12 cellular contexts compared by ENCODE assay signal in genomic region chr10:59079386-59080226, GRCh38.
A peak's percentile ranks its signal among the peaks of the same experiment; 100 is the strongest.
DNase-seq lines count a peak whose midpoint lies in the region; TF ChIP-seq lines count a peak whose summit lies in the region.
"Had no signal": no experiment of that assay in that cellular context is flagged by ENCODE, and none has a peak within 500 bp of the region (broad histone marks: within the 10 kb centered on the region; RNA-seq: fewer than 3 reads in every experiment).

No MANE protein-coding gene starts in this region.

- no peak overlapping the region for H3K9ac ChIP-seq in neuronal stem cell (ENCODE audit: low read depth, low read length, poor library complexity)

- no peak overlapping the region for H4K91ac ChIP-seq in neuronal stem cell (ENCODE audit: low read depth, low read length, poor library complexity)

- no peak overlapping the region for H2AFZ ChIP-seq in neuronal stem cell (ENCODE audit: low read length)

- TF ChIP-seq CTCF in AG09319 (IDR thresholded peaks at IDR 0.05; ENCODE audit: low read depth, low read length) (no peak), epithelial cell of esophagus (IDR thresholded peaks at IDR 0.05; ENCODE audit: insufficient read depth, low read depth, low read length, missing control alignments) (no peak), nephron (IDR thresholded peaks at IDR 0.05; ENCODE audit: unreplicated experiment in 3 of 3) (no peak), GM20000 (IDR thresholded peaks at IDR 0.05; ENCODE audit: extremely low read depth, missing control alignments) (no peak)

- no peak overlapping the region for H2BK5ac ChIP-seq in neuronal stem cell (ENCODE audit: low read length)

- no peaks in the 10 kb centered on the region for H3K36me3 Mint-ChIP-seq in nephron (ENCODE audit: low read depth)

- H3K4me1 Mint-ChIP-seq in nephron = peaks cover 38% of the 10 kb centered on the region

- no peak overlapping the region for H3K27ac ChIP-seq in neuronal stem cell (replicated peaks; ENCODE audit: low read length)
- H3K27ac ChIP-seq: epithelial cell of prostate, prostate gland had no signal

- DNase-seq in AG09319 (ENCODE audit: extremely low read depth, low read depth) = peak; percentile 72
- peak; percentile 18 for DNase-seq in NCI-H2196 treated with DMSO at 0.1 percent for 48 hours (lab: John Stamatoyannopoulos, UW; ENCODE audit: unreplicated experiment)
- DNase-seq in epithelial cell of esophagus (ENCODE audit: low read depth) = peak; percentile 51
- DNase-seq in neuronal stem cell (ENCODE audit: low spot score) = no peak
- DNase-seq in head of caudate nucleus = no peak
- DNase-seq in GM20000 (ENCODE audit: low spot score) = no peak
- DNase-seq in RPMI8226 = no peak
- DNase-seq: activated CD8-positive, alpha-beta memory T cell treated with anti-CD3 and anti-CD28 coated beads, Interleukin-2, amount 50 U/mL, for 4 hours; COR-L47 had no signal

- no peak overlapping the region for H3K4me3 Mint-ChIP-seq in nephron

- no peaks in the 10 kb centered on the region for H3K36me3 ChIP-seq in neuronal stem cell (replicated peaks in 1 of 2; ENCODE audit: control insufficient read depth in 2 of 2, insufficient read depth in 2 of 2, low read length in 2 of 2)
- H3K36me3 ChIP-seq: prostate gland had no signal

- H2BK120ac ChIP-seq in neuronal stem cell (ENCODE audit: low read depth, low read length) = no peak overlapping the region

- no peak overlapping the region for H3K4me2 ChIP-seq in neuronal stem cell (ENCODE audit: insufficient read depth, low read length, poor library complexity, severe bottlenecking)

- no peaks in the 10 kb centered on the region for H3K27me3 ChIP-seq in neuronal stem cell (ENCODE audit: control insufficient read depth in 3 of 3, insufficient read depth in 3 of 3, low read depth in 1 of 3, low read length in 3 of 3)

- no peaks in the 10 kb centered on the region for H3K79me1 ChIP-seq in neuronal stem cell (ENCODE audit: low read depth, low read length)

- peak overlapping the region; percentile 78 to 92 (median 90) for H3K27ac Mint-ChIP-seq in nephron

- H3K4me3 ChIP-seq in epithelial cell of esophagus (ENCODE audit: low read length) (no peak overlapping the region), neuronal stem cell (ENCODE audit: low read length in 2 of 2) (no peak overlapping the region)
- H3K4me3 ChIP-seq: prostate gland had no signal

- H3K9me3 ChIP-seq in neuronal stem cell (replicated peaks in 1 of 2; ENCODE audit: control insufficient read depth in 2 of 2, insufficient read depth in 1 of 2, low read depth in 1 of 2, low read length in 2 of 2) = no peaks in the 10 kb centered on the region
- H3K9me3 ChIP-seq: prostate gland had no signal

- no peak overlapping the region for H3K14ac ChIP-seq in neuronal stem cell (ENCODE audit: low read length)

- no peak overlapping the region for H2AK5ac ChIP-seq in neuronal stem cell (ENCODE audit: low read depth, low read length)

- H3K4ac ChIP-seq in neuronal stem cell (ENCODE audit: low read length) = no peak overlapping the region

- no peak overlapping the region for H4K8ac ChIP-seq in neuronal stem cell (ENCODE audit: low read depth, low read length)

- no peak overlapping the region for H3K18ac ChIP-seq in neuronal stem cell (ENCODE audit: low read length)

- H3K9me3 Mint-ChIP-seq in nephron = no peaks in the 10 kb centered on the region

- H2BK15ac ChIP-seq in neuronal stem cell (ENCODE audit: low read length) = no peak overlapping the region

- no peak overlapping the region for H3K23ac ChIP-seq in neuronal stem cell (ENCODE audit: low read depth, low read length, poor library complexity)

- H3K4me1 ChIP-seq in neuronal stem cell (ENCODE audit: control insufficient read depth in 2 of 2, insufficient read depth in 1 of 2, low read depth in 1 of 2, low read length in 2 of 2) = no peaks in the 10 kb centered on the region
- H3K4me1 ChIP-seq: prostate gland had no signal

- intact Hi-C loops in head of caudate nucleus (cut with DNase I) = no loop called here

- WGBS in neuronal stem cell (ENCODE audit: extremely low coverage in 2 of 2, insufficient read length in 2 of 2, insufficient replicate concordance in 1 of 2), 2 donors = no CpG with 5 or more reads among the region's 4 CpGs

- no peaks in the 10 kb centered on the region for H3K27me3 Mint-ChIP-seq in nephron (ENCODE audit: low read depth)

- H2BK12ac ChIP-seq in neuronal stem cell (ENCODE audit: low read length) = no peak overlapping the region

Comparison
In these comparisons a context has a peak if more than half of its experiments do, and no peak if none do; other contexts are left out.
1. DNase-seq: peak in AG09319 (single experiment), NCI-H2196 treated with DMSO at 0.1 percent for 48 hours (single experiment) and epithelial cell of esophagus (single experiment); none in neuronal stem cell (single experiment), head of caudate nucleus (0 of 42), GM20000 (single experiment) and RPMI8226 (single experiment).